In genomic region chr11:17383466-17383865, GRCh38 we compare ENCODE assay signal across 1 cellular context.
TF ChIP-seq lines count a peak whose summit lies in the region.

No MANE protein-coding gene starts in this region.

TF ChIP-seq in SK-N-SH treated with all-trans-retinoic acid at 6 μM for 48 hours, 23 proteins besides CTCF, POLR2A, EP300 and RAD21 (continued from another document):
- TF ChIP-seq CSRNP3 (CRISPR knock-in tag; IDR thresholded peaks at IDR 0.05): no peak
- no peak for TF ChIP-seq BACH2 (CRISPR knock-in tag; IDR thresholded peaks at IDR 0.05; ENCODE audit: borderline replicate concordance)
- TF ChIP-seq ISL1 (CRISPR knock-in tag; IDR thresholded peaks at IDR 0.05): no peak
